ENCODE assay signal across 20 cellular contexts in genomic region chr1:164855930-164856329, GRCh38.
A peak's percentile ranks its signal among the peaks of the same experiment; 100 is the strongest.
DNase-seq lines count a peak whose midpoint lies in the region; ATAC-seq, FAIRE-seq and TF ChIP-seq lines count a peak whose summit lies in the region.
"Had no signal": no experiment of that assay in that cellular context is flagged by ENCODE, and none has a peak within 500 bp of the region (broad histone marks: within the 10 kb centered on the region; RNA-seq: fewer than 3 reads in every experiment).

No MANE protein-coding gene starts in this region.

- in situ Hi-C loops in HepG2 (cut with HindIII; ENCODE audit: extremely low pct_ligation_motif_present, low pct_unique_long_range_greater_than_20kb): no loop called here

- no peaks in the 10 kb centered on the region for H3K36me3 ChIP-seq in liver (ENCODE audit: control insufficient read depth in 4 of 4, insufficient read depth in 3 of 4, low read depth in 1 of 4, low read length in 3 of 4)
- H3K36me3 ChIP-seq in HepG2 (replicated peaks in 1 of 2; ENCODE audit: control insufficient read depth in 1 of 2, insufficient read depth in 2 of 2, low read length in 2 of 2): no peaks in the 10 kb centered on the region
- H3K36me3 ChIP-seq in esophagus muscularis mucosa: no peaks in the 10 kb centered on the region
- no peaks in the 10 kb centered on the region for H3K36me3 ChIP-seq in uterus
- H3K36me3 ChIP-seq: BE2C had no signal

- BruUV-seq in HepG2 (replicated peaks; lab: Mats Ljungman, UMichigan): no TSS peak

- intact Hi-C loops in HepG2 (cut with micrococcal nuclease; ENCODE audit: unreplicated experiment): no loop called here
- intact Hi-C loops in esophagus muscularis mucosa (cut with DNase I): no loop called here
- intact Hi-C loops in uterus (cut with DNase I; ENCODE audit: low total_unique reads): no loop called here

- H2AFZ ChIP-seq in HepG2 (ENCODE audit: low read length): no peak overlapping the region

- H3K79me2 ChIP-seq in HepG2 (ENCODE audit: insufficient read depth, low read length): no peaks in the 10 kb centered on the region

- WGBS in liver: 96% methylated on average over 1 of the region's 1 CpG
- WGBS in HepG2 (ENCODE audit: low lambda C conversion rate): 0% methylated on average over 1 of the region's 1 CpG
- 85% methylated on average over 1 of the region's 1 CpG for WGBS in esophagus muscularis mucosa

- H3K27me3 ChIP-seq in liver (ENCODE audit: control insufficient read depth in 4 of 4, insufficient read depth in 4 of 4, low read length in 3 of 4) (no peaks in the 10 kb centered on the region), HepG2 (ENCODE audit: control insufficient read depth in 1 of 2, insufficient read depth in 2 of 2, low read length in 2 of 2) (no peaks in the 10 kb centered on the region), esophagus muscularis mucosa (no peaks in the 10 kb centered on the region), uterus (no peaks in the 10 kb centered on the region), foreskin keratinocyte (no peaks in the 10 kb centered on the region)
- H3K27me3 ChIP-seq: BE2C had no signal

- no peaks in the 10 kb centered on the region for H4K20me1 ChIP-seq in HepG2 (ENCODE audit: insufficient read depth, low read length)

- FAIRE-seq in HepG2 (lab: Jason Lieb, UNC): no peak
- FAIRE-seq: A204.1 had no signal

- H3K4me1 ChIP-seq in liver (ENCODE audit: control insufficient read depth in 4 of 4, insufficient read depth in 4 of 4, low read length in 3 of 4): no peaks in the 10 kb centered on the region
- no peaks in the 10 kb centered on the region for H3K4me1 ChIP-seq in HepG2 (ENCODE audit: insufficient read depth, low read length)
- peaks cover 34 to 59% (median 56%) of the 10 kb centered on the region in 4 donors for H3K4me1 ChIP-seq in esophagus muscularis mucosa
- H3K4me1 ChIP-seq in uterus: peaks cover 5 to 6% of the 10 kb centered on the region in 2 donors
- no peaks in the 10 kb centered on the region for H3K4me1 ChIP-seq in foreskin keratinocyte
- H3K4me1 ChIP-seq: BE2C had no signal

- no peak for DNase-seq in HepG2 (ENCODE audit: low spot score)
- DNase-seq in esophagus muscularis mucosa (ENCODE audit: extremely low spot score): no peak
- peak; percentile 18 for DNase-seq in iPS-NIHi11 (ENCODE audit: low spot score)
- no peak for DNase-seq in uterus
- no peak for DNase-seq in KG1 (lab: John Stamatoyannopoulos, UW)
- DNase-seq in foreskin keratinocyte: no peak
- DNase-seq: BE2C; Calu3; CD4-positive, CD25-positive, alpha-beta regulatory T cell; GF-D8; GOT3; MM.1S; NCI-H1092; NCI-H1436 treated with DMSO at 0.1 percent for 48 hours; NCI-H2029; NCI-H526 had no signal

- H3K27ac ChIP-seq in liver (ENCODE audit: low read depth in 1 of 2, low read length in 2 of 2) (no peak overlapping the region), HepG2 (ENCODE audit: extremely low read length, insufficient read depth, low read length) (no peak overlapping the region), esophagus muscularis mucosa (replicated peaks in 1 of 4) (peak overlapping the region in 3 of 4 donors; percentile 8 to 59 (median 58)), uterus (peak overlapping the region; percentile 69 to 76), foreskin keratinocyte (no peak overlapping the region)
- H3K27ac ChIP-seq: HL-60 had no signal

- TF ChIP-seq POLR2A in HepG2 (IDR thresholded peaks at IDR 0.05; ENCODE audit: insufficient read depth in 1 of 2, low read depth in 2 of 2, low read length in 2 of 2) (no peak), esophagus muscularis mucosa (IDR thresholded peaks at IDR 0.05; ENCODE audit: low read depth) (no peak), uterus (IDR thresholded peaks at IDR 0.05) (no peak)

- POLR2A ChIA-PET in HepG2 (lab: Yijun Ruan, JAX): no interaction called here

- TF ChIP-seq RAD21 in liver (IDR thresholded peaks at IDR 0.05) (no peak), HepG2 (CRISPR knock-in tag; IDR thresholded peaks at IDR 0.05) (no peak)

- CTCF ChIA-PET in HepG2 (lab: Yijun Ruan, JAX; ENCODE audit: low intra/inter-chr PET ratio, low total read pairs): no interaction called here

- H3K9me3 ChIP-seq in liver (ENCODE audit: control insufficient read depth in 4 of 4, low read length in 3 of 4): no peaks in the 10 kb centered on the region
- no peaks in the 10 kb centered on the region for H3K9me3 ChIP-seq in HepG2 (ENCODE audit: low read length)
- no peaks in the 10 kb centered on the region for H3K9me3 ChIP-seq in esophagus muscularis mucosa
- H3K9me3 ChIP-seq in uterus: no peaks in the 10 kb centered on the region
- H3K9me3 ChIP-seq: BE2C had no signal

- H3K4me3 ChIP-seq in liver (ENCODE audit: low read depth in 1 of 3, low read length in 3 of 3): no peak overlapping the region
- H3K4me3 ChIP-seq in HepG2 (replicated peaks in 1 of 3; ENCODE audit: insufficient read depth in 1 of 3, low read depth in 2 of 3, low read length in 3 of 3): no peak overlapping the region
- H3K4me3 ChIP-seq in esophagus muscularis mucosa: no peak overlapping the region
- no peak overlapping the region for H3K4me3 ChIP-seq in uterus

- TF ChIP-seq CTCF in liver (IDR thresholded peaks at IDR 0.05; ENCODE audit: low read depth, low read length, missing input control) (no peak), HepG2 (CRISPR knock-in tag; IDR thresholded peaks at IDR 0.05) (no peak), esophagus muscularis mucosa (IDR thresholded peaks at IDR 0.05) (no peak), uterus (IDR thresholded peaks at IDR 0.05) (no peak), foreskin keratinocyte (conservative IDR thresholded peaks at IDR 0.05) (no peak)

- H3K9ac ChIP-seq in liver (ENCODE audit: low read depth in 1 of 2, low read length in 2 of 2): no peak overlapping the region
- no peak overlapping the region for H3K9ac ChIP-seq in HepG2 (ENCODE audit: insufficient read depth, low read depth, low read length)

- ATAC-seq in HepG2: no peak
- ATAC-seq in foreskin keratinocyte: no peak
- ATAC-seq in HG03439 (IDR thresholded peaks at IDR 0.05; ENCODE audit: unreplicated experiment): no peak

- no peak overlapping the region for H3K4me2 ChIP-seq in HepG2 (ENCODE audit: low read depth, low read length)

- TF ChIP-seq EP300 in HepG2 (IDR thresholded peaks at IDR 0.05; ENCODE audit: low read depth in 2 of 2, low read length in 2 of 2): no peak
- no peak for TF ChIP-seq EP300 in HepG2 (CRISPR knock-in tag; IDR thresholded peaks at IDR 0.05; ENCODE audit: borderline replicate concordance)
- no peak for TF ChIP-seq EP300 in esophagus muscularis mucosa (IDR thresholded peaks at IDR 0.05)

TF ChIP-seq in liver, 16 proteins besides CTCF, POLR2A, EP300 and RAD21:
- TF ChIP-seq FOXA2 (IDR thresholded peaks at IDR 0.05) (no peak), GABPA (IDR thresholded peaks at IDR 0.05 in 1 of 2, conservative IDR thresholded peaks at IDR 0.05 in 1 of 2) (no peak), NR2F2 (IDR thresholded peaks at IDR 0.05) (peak; percentile 65)
TF ChIP-seq in liver: peak in this region for 1.

TF ChIP-seq in HepG2, 621 proteins besides CTCF, POLR2A, EP300 and RAD21 (continues in another document):
- TF ChIP-seq ZNF563 (CRISPR knock-in tag; IDR thresholded peaks at IDR 0.05): no peak
- no peak for TF ChIP-seq SALL1 (CRISPR knock-in tag; IDR thresholded peaks at IDR 0.05)
- no peak for TF ChIP-seq ZNF329 (CRISPR knock-in tag; IDR thresholded peaks at IDR 0.05; ENCODE audit: low read depth)
- TF ChIP-seq PITX1 (CRISPR knock-in tag; IDR thresholded peaks at IDR 0.05): no peak
- no peak for TF ChIP-seq ZNF530 (CRISPR knock-in tag; IDR thresholded peaks at IDR 0.05; ENCODE audit: low read depth)
- no peak for TF ChIP-seq PATZ1 (CRISPR knock-in tag; IDR thresholded peaks at IDR 0.05)
- TF ChIP-seq ZFP91 (CRISPR knock-in tag; IDR thresholded peaks at IDR 0.05; ENCODE audit: borderline replicate concordance): no peak
- TF ChIP-seq GLI4 (CRISPR knock-in tag; IDR thresholded peaks at IDR 0.05; ENCODE audit: borderline replicate concordance): no peak
- TF ChIP-seq GTF2F1 (IDR thresholded peaks at IDR 0.05; ENCODE audit: low read length): no peak

Comparison
In these comparisons a context has a peak if more than half of its experiments do, and no peak if none do; other contexts are left out.
1. H3K27ac ChIP-seq: peak in esophagus muscularis mucosa (3 of 4) and uterus (2 of 2); none in liver (0 of 2), HepG2 (single experiment) and foreskin keratinocyte (single experiment).